19 cellular contexts compared by ENCODE assay signal in genomic region chr13:111436446-111436845, GRCh38.
A peak's percentile ranks its signal among the peaks of the same experiment; 100 is the strongest.
DNase-seq lines count a peak whose midpoint lies in the region; ATAC-seq lines count a peak whose summit lies in the region.
"Had no signal": no experiment of that assay in that cellular context is flagged by ENCODE, and none has a peak within 500 bp of the region (broad histone marks: within the 10 kb centered on the region; RNA-seq: fewer than 3 reads in every experiment).

No MANE protein-coding gene starts in this region.

- H3K36me3 ChIP-seq in neuronal stem cell (replicated peaks in 1 of 2; ENCODE audit: control insufficient read depth in 2 of 2, insufficient read depth in 2 of 2, low read length in 2 of 2) = no peaks in the 10 kb centered on the region
- H3K36me3 ChIP-seq: BLaER1 treated with 17β-estradiol and CSF1 and Interleukin-3, amounts not matched to agents 10 nM and 100 nM had no signal

- H2BK120ac ChIP-seq in neuronal stem cell (ENCODE audit: low read depth, low read length) = no peak overlapping the region

- H3K9me3 Mint-ChIP-seq in activated CD8-positive, alpha-beta memory T cell treated with anti-CD3 and anti-CD28 coated beads, Interleukin-2, amount 10 ng/mL, durations not matched to agents 7 days and 5 days (ENCODE audit: low read depth) = no peaks in the 10 kb centered on the region
- H3K9me3 Mint-ChIP-seq: CD4-positive, alpha-beta T cell; CD8-positive, alpha-beta T cell had no signal

- H3K9me3 ChIP-seq in neuronal stem cell (replicated peaks in 1 of 2; ENCODE audit: control insufficient read depth in 2 of 2, insufficient read depth in 1 of 2, low read depth in 1 of 2, low read length in 2 of 2) = no peaks in the 10 kb centered on the region
- H3K9me3 ChIP-seq: A549; BLaER1 treated with 17β-estradiol and CSF1 and Interleukin-3, amounts not matched to agents 10 nM and 100 nM; Caco-2 had no signal

- H2BK12ac ChIP-seq in neuronal stem cell (ENCODE audit: low read length) = no peak overlapping the region

- no peak overlapping the region for H2BK5ac ChIP-seq in neuronal stem cell (ENCODE audit: low read length)

- no peak overlapping the region for H3K23ac ChIP-seq in neuronal stem cell (ENCODE audit: low read depth, low read length, poor library complexity)

- H3K36me3 Mint-ChIP-seq in activated CD8-positive, alpha-beta memory T cell treated with anti-CD3 and anti-CD28 coated beads, Interleukin-2, amount 10 ng/mL, durations not matched to agents 7 days and 5 days = no peaks in the 10 kb centered on the region
- H3K36me3 Mint-ChIP-seq: CD8-positive, alpha-beta T cell had no signal

- H3K4me3 ChIP-seq in neuronal stem cell (ENCODE audit: low read length in 2 of 2) = no peak overlapping the region
- H3K4me3 ChIP-seq: A549; BLaER1 treated with 17β-estradiol and CSF1 and Interleukin-3, amounts not matched to agents 10 nM and 100 nM had no signal

- H3K4me2 ChIP-seq in neuronal stem cell (ENCODE audit: insufficient read depth, low read length, poor library complexity, severe bottlenecking) = no peak overlapping the region
- H3K4me2 ChIP-seq: A549; BLaER1 treated with 17β-estradiol and CSF1 and Interleukin-3, amounts not matched to agents 10 nM and 100 nM had no signal

- H3K4me3 Mint-ChIP-seq in activated CD8-positive, alpha-beta memory T cell treated with anti-CD3 and anti-CD28 coated beads, Interleukin-2, amount 10 ng/mL, durations not matched to agents 7 days and 5 days = no peak overlapping the region
- H3K4me3 Mint-ChIP-seq: B cell; CD4-positive, alpha-beta T cell; CD8-positive, alpha-beta T cell had no signal

- no peak for ATAC-seq in activated CD8-positive, alpha-beta memory T cell treated with anti-CD3 and anti-CD28 coated beads, Interleukin-2, amount 10 ng/mL, durations not matched to agents 7 days and 5 days
- ATAC-seq in HG02884 (IDR thresholded peaks at IDR 0.05; ENCODE audit: unreplicated experiment) (no peak), HG03135 (IDR thresholded peaks at IDR 0.05; ENCODE audit: unreplicated experiment) (no peak)
- ATAC-seq: A549; CD8-positive, alpha-beta T cell had no signal

- H3K4me1 ChIP-seq in neuronal stem cell (ENCODE audit: control insufficient read depth in 2 of 2, insufficient read depth in 1 of 2, low read depth in 1 of 2, low read length in 2 of 2) = peaks cover 0 to 12% of the 10 kb centered on the region in 2 donors
- H3K4me1 ChIP-seq: A549, Caco-2 had no signal

- no peak overlapping the region for H3K27ac ChIP-seq in neuronal stem cell (replicated peaks; ENCODE audit: low read length)
- H3K27ac ChIP-seq: 22Rv1; A549; BLaER1 treated with 17β-estradiol and CSF1 and Interleukin-3, amounts not matched to agents 10 nM and 100 nM; C4-2B had no signal

- peak overlapping the region; percentile 87 for H3K18ac ChIP-seq in neuronal stem cell (ENCODE audit: low read length)

- no peak overlapping the region for H2AFZ ChIP-seq in neuronal stem cell (ENCODE audit: low read length)

- H3K9ac ChIP-seq in neuronal stem cell (ENCODE audit: low read depth, low read length, poor library complexity) = no peak overlapping the region
- H3K9ac ChIP-seq: BLaER1 treated with 17β-estradiol and CSF1 and Interleukin-3, amounts not matched to agents 10 nM and 100 nM had no signal

- H2BK15ac ChIP-seq in neuronal stem cell (ENCODE audit: low read length) = no peak overlapping the region

- DNase-seq in activated CD8-positive, alpha-beta memory T cell treated with anti-CD3 and anti-CD28 coated beads, Interleukin-2, amount 10 ng/mL, durations not matched to agents 7 days and 5 days = peak; percentile 7
- DNase-seq in activated CD8-positive, alpha-beta memory T cell treated with anti-CD3 and anti-CD28 coated beads, Interleukin-2, amount 50 U/mL, for 4 hours = no peak
- DNase-seq in ecto neural progenitor cell (ENCODE audit: low spot score) = peak; percentile 45
- DNase-seq in neuronal stem cell (ENCODE audit: low spot score) = no peak
- DNase-seq in NCI-H2196 (lab: John Stamatoyannopoulos, UW; ENCODE audit: unreplicated experiment) = no peak
- DNase-seq: AML-193; Caco-2; Calu3; CD4-positive, alpha-beta T cell; CD8-positive, alpha-beta T cell; DMS79 treated with DMSO at 0.1 percent for 48 hours; GF-D8 had no signal

- H3K27ac Mint-ChIP-seq in activated CD8-positive, alpha-beta memory T cell treated with anti-CD3 and anti-CD28 coated beads, Interleukin-2, amount 10 ng/mL, durations not matched to agents 7 days and 5 days = no peak overlapping the region
- H3K27ac Mint-ChIP-seq: B cell; CD4-positive, alpha-beta T cell; CD8-positive, alpha-beta T cell had no signal

- H4K91ac ChIP-seq in neuronal stem cell (ENCODE audit: low read depth, low read length, poor library complexity) = no peak overlapping the region

- no peak overlapping the region for H3K14ac ChIP-seq in neuronal stem cell (ENCODE audit: low read length)

- H3K79me1 ChIP-seq in neuronal stem cell (ENCODE audit: low read depth, low read length) = no peaks in the 10 kb centered on the region

- WGBS in neuronal stem cell (ENCODE audit: extremely low coverage in 2 of 2, insufficient read length in 2 of 2, insufficient replicate concordance in 1 of 2), 2 donors = no CpG with 5 or more reads among the region's 11 CpGs

- no peak overlapping the region for H3K4ac ChIP-seq in neuronal stem cell (ENCODE audit: low read length)

- no peaks in the 10 kb centered on the region for H3K4me1 Mint-ChIP-seq in activated CD8-positive, alpha-beta memory T cell treated with anti-CD3 and anti-CD28 coated beads, Interleukin-2, amount 10 ng/mL, durations not matched to agents 7 days and 5 days
- H3K4me1 Mint-ChIP-seq: B cell had no signal

- no peaks in the 10 kb centered on the region for H3K27me3 ChIP-seq in neuronal stem cell (ENCODE audit: control insufficient read depth in 3 of 3, insufficient read depth in 3 of 3, low read depth in 1 of 3, low read length in 3 of 3)
- H3K27me3 ChIP-seq: BLaER1 treated with 17β-estradiol and CSF1 and Interleukin-3, amounts not matched to agents 10 nM and 100 nM had no signal

- H4K8ac ChIP-seq in neuronal stem cell (ENCODE audit: low read depth, low read length) = no peak overlapping the region

- peak overlapping the region; percentile 48 for H2AK5ac ChIP-seq in neuronal stem cell (ENCODE audit: low read depth, low read length)

- peaks cover 7% of the 10 kb centered on the region for H3K27me3 Mint-ChIP-seq in activated CD8-positive, alpha-beta memory T cell treated with anti-CD3 and anti-CD28 coated beads, Interleukin-2, amount 10 ng/mL, durations not matched to agents 7 days and 5 days

- CTCF ChIA-PET in activated CD8-positive, alpha-beta memory T cell treated with anti-CD3 and anti-CD28 coated beads, Interleukin-2, amount 10 ng/mL, durations not matched to agents 7 days and 5 days (lab: Charles Lee) = no interaction called here

Comparison
In these comparisons a context has a peak if more than half of its experiments do, and no peak if none do; other contexts are left out.
1. DNase-seq: peak in activated CD8-positive, alpha-beta memory T cell treated with anti-CD3 and anti-CD28 coated beads, Interleukin-2, amount 10 ng/mL, durations not matched to agents 7 days and 5 days (single experiment) and ecto neural progenitor cell (single experiment); none in activated CD8-positive, alpha-beta memory T cell treated with anti-CD3 and anti-CD28 coated beads, Interleukin-2, amount 50 U/mL, for 4 hours (single experiment), neuronal stem cell (single experiment) and NCI-H2196 (single experiment).